In the genomic region with DNA sequence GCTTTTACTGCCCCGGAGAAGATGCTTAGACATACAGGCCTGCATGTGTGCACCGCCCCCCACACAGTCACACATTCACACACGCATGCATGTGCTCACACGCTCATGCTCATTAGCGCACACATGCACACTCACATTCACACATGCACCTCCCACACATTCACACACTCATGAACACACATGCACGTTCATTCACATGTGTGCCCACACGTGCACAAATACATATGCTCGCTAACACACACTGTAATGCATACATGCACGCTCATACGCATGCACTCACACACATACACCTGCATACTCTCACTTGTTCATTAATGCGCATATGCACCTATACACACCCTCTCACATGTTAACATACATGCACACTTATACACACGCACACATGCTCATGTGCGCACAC, we compare ENCODE assay signal across 36 cellular contexts. TPM values are rescaled to one million over a fixed set of nuclear protein-coding genes. Genes with fewer than 3 reads are reported as not detected.
"Had no signal": no experiment of that assay in that cellular context is flagged by ENCODE, and none has a peak within 500 bp of the region (broad histone marks: within the 10 kb centered on the region; RNA-seq: fewer than 3 reads in every experiment).

No MANE protein-coding gene starts in this region.

- H3K9me3 ChIP-seq: Peyer's patch, SK-N-SH had no signal

- ATAC-seq: activated CD4-positive, alpha-beta T cell treated with anti-CD3 and anti-CD28 coated beads for 36 hours; activated CD8-positive, alpha-beta T cell treated with anti-CD3 and anti-CD28 coated beads, Interleukin-2, amount 10 ng/mL, durations not matched to agents 7 days and 5 days; activated naive CD8-positive, alpha-beta T cell treated with anti-CD3 and anti-CD28 coated beads, Interleukin-2, amount 50 U/mL, for 24 hours; activated T-cell treated with anti-CD3 and anti-CD28 coated beads, Interleukin-2, amount 50 U/mL, for 4 hours; K562; PC-3 had no signal

- H3K9me3 Mint-ChIP-seq: activated CD4-positive, alpha-beta T cell treated with anti-CD3 and anti-CD28 coated beads, Interleukin-2, amount 10 ng/mL, durations not matched to agents 7 days and 5 days; activated naive CD8-positive, alpha-beta T cell treated with anti-CD3 and anti-CD28 coated beads, Interleukin-2, amount 50 U/mL, for 24 hours; activated T-cell treated with anti-CD3 and anti-CD28 coated beads, Interleukin-2, amount 50 U/mL, for 4 hours; activated T-helper 1 cell treated with anti-CD3 and anti-CD28 coated beads, Interleukin-12 subunit alpha, Interleukin-12 subunit beta, Interleukin-2, Interleukin-4 antibody, amounts not matched to agents 30 ng/mL and 10 ng/mL and 1 ng/mL, durations not matched to agents 14 hours and 24 hours and 36 hours; central memory CD8-positive, alpha-beta T cell had no signal

- H3K27ac ChIP-seq: brain microvascular endothelial cell, cardiac muscle cell, Peyer's patch, SJSA1 had no signal

- H3K27ac Mint-ChIP-seq: activated CD4-positive, alpha-beta T cell treated with anti-CD3 and anti-CD28 coated beads for 36 hours; activated CD4-positive, alpha-beta T cell treated with anti-CD3 and anti-CD28 coated beads, Interleukin-2, amount 10 ng/mL, durations not matched to agents 7 days and 5 days; activated CD8-positive, alpha-beta T cell treated with anti-CD3 and anti-CD28 coated beads, Interleukin-2, amount 10 ng/mL, durations not matched to agents 7 days and 5 days; activated naive CD4-positive, alpha-beta T cell treated with anti-CD3 and anti-CD28 coated beads, Interleukin-2, amount 10 ng/mL, durations not matched to agents 7 days and 5 days; activated naive CD8-positive, alpha-beta T cell; activated naive CD8-positive, alpha-beta T cell treated with anti-CD3 and anti-CD28 coated beads, Interleukin-2, amount 50 U/mL, for 24 hours; activated T-helper 1 cell treated with anti-CD3 and anti-CD28 coated beads, Interleukin-12 subunit alpha, Interleukin-12 subunit beta, Interleukin-2, Interleukin-4 antibody, amounts not matched to agents 30 ng/mL and 10 ng/mL and 1 ng/mL, durations not matched to agents 14 hours and 24 hours and 36 hours; T-helper 1 cell treated with Interleukin-12 subunit alpha and Interleukin-12 subunit beta and Interleukin-4 antibody, amounts not matched to agents 30 μg/mL and 1 μg/mL, for 36 hours; T-helper 2 cell treated with Interferon-gamma antibody and Interleukin-4, amounts not matched to agents 5 μg/mL and 100 μg/mL, for 36 hours had no signal

- DNase-seq: activated CD4-positive, alpha-beta T cell treated with anti-CD3 and anti-CD28 coated beads for 36 hours; activated CD4-positive, alpha-beta T cell treated with anti-CD3 and anti-CD28 coated beads, Interleukin-2, amount 10 ng/mL, durations not matched to agents 7 days and 5 days; activated CD4-positive, alpha-beta T cell treated with anti-CD3 and anti-CD28 coated beads, Interleukin-2, amount 50 U/mL, for 48 hours; activated CD8-positive, alpha-beta memory T cell treated with anti-CD3 and anti-CD28 coated beads, Interleukin-2, amount 50 U/mL, for 4 hours; activated CD8-positive, alpha-beta T cell treated with anti-CD3 and anti-CD28 coated beads, Interleukin-2, amount 10 ng/mL, durations not matched to agents 7 days and 5 days; activated gamma-delta T cell treated with Interleukin-2 at 50 U/mL for 16 hours; activated naive CD4-positive, alpha-beta T cell treated with anti-CD3 and anti-CD28 coated beads, Interleukin-2, amount 10 ng/mL, durations not matched to agents 7 days and 5 days; activated naive CD8-positive, alpha-beta T cell treated with anti-CD3 and anti-CD28 coated beads, Interleukin-2, amount 50 U/mL, for 24 hours; activated T-cell treated with anti-CD3 and anti-CD28 coated beads for 4 hours; activated T-cell treated with anti-CD3 and anti-CD28 coated beads, Interleukin-2, amount 50 U/mL, for 4 hours; anterior cingulate cortex; brain microvascular endothelial cell; NCI-H1092 treated with DMSO at 0.1 percent for 48 hours; NCI-H1417; NCI-H146; NCI-H187; NCI-H2029 treated with DMSO at 0.1 percent for 48 hours; NCI-H226; NCI-H446 treated with DMSO at 0.1 percent for 48 hours; NCI-H524; NK-92 treated with Interleukin-12 subunit alpha and Interleukin-12 subunit beta, amount 100 ng/mL, for 24 hours; PC-3; Peyer's patch; RPMI8226; SHP77 treated with DMSO at 0.1 percent for 48 hours; SK-N-SH had no signal

- FAIRE-seq: K562, TTC549 had no signal

- H3K4me1 ChIP-seq: Peyer's patch, SJSA1 had no signal

- H3K36me3 Mint-ChIP-seq: activated naive CD4-positive, alpha-beta T cell treated with anti-CD3 and anti-CD28 coated beads, Interleukin-2, amount 10 ng/mL, durations not matched to agents 7 days and 5 days; activated naive CD8-positive, alpha-beta T cell had no signal

- H3K27me3 ChIP-seq: brain microvascular endothelial cell, Peyer's patch, SJSA1 had no signal

- H3K36me3 ChIP-seq: brain microvascular endothelial cell, cardiac muscle cell, Peyer's patch, SJSA1 had no signal

- H3K4me3 Mint-ChIP-seq: activated CD4-positive, alpha-beta T cell treated with anti-CD3 and anti-CD28 coated beads for 36 hours; activated CD4-positive, alpha-beta T cell treated with anti-CD3 and anti-CD28 coated beads, Interleukin-2, amount 10 ng/mL, durations not matched to agents 7 days and 5 days; activated CD8-positive, alpha-beta T cell treated with anti-CD3 and anti-CD28 coated beads, Interleukin-2, amount 10 ng/mL, durations not matched to agents 7 days and 5 days; activated naive CD4-positive, alpha-beta T cell treated with anti-CD3 and anti-CD28 coated beads, Interleukin-2, amount 10 ng/mL, durations not matched to agents 7 days and 5 days; activated naive CD8-positive, alpha-beta T cell; activated naive CD8-positive, alpha-beta T cell treated with anti-CD3 and anti-CD28 coated beads, Interleukin-2, amount 50 U/mL, for 24 hours; activated T-cell treated with anti-CD3 and anti-CD28 coated beads, Interleukin-2, amount 50 U/mL, for 4 hours; activated T-helper 1 cell treated with anti-CD3 and anti-CD28 coated beads, Interleukin-12 subunit alpha, Interleukin-12 subunit beta, Interleukin-2, Interleukin-4 antibody, amounts not matched to agents 30 ng/mL and 10 ng/mL and 1 ng/mL, durations not matched to agents 14 hours and 24 hours and 36 hours; central memory CD8-positive, alpha-beta T cell; T-helper 1 cell treated with Interleukin-12 subunit alpha and Interleukin-12 subunit beta and Interleukin-4 antibody, amounts not matched to agents 30 μg/mL and 1 μg/mL, for 36 hours; T-helper 2 cell treated with Interferon-gamma antibody and Interleukin-4, amounts not matched to agents 5 μg/mL and 100 μg/mL, for 36 hours had no signal

- H3K27me3 Mint-ChIP-seq: activated CD4-positive, alpha-beta T cell treated with anti-CD3 and anti-CD28 coated beads, Interleukin-2, amount 10 ng/mL, durations not matched to agents 7 days and 5 days; activated naive CD4-positive, alpha-beta T cell treated with anti-CD3 and anti-CD28 coated beads, Interleukin-2, amount 10 ng/mL, durations not matched to agents 7 days and 5 days; activated naive CD8-positive, alpha-beta T cell; central memory CD8-positive, alpha-beta T cell had no signal

- H3K9ac ChIP-seq: SK-N-SH had no signal

- H3K4me1 Mint-ChIP-seq: activated CD4-positive, alpha-beta T cell treated with anti-CD3 and anti-CD28 coated beads for 36 hours; activated CD4-positive, alpha-beta T cell treated with anti-CD3 and anti-CD28 coated beads, Interleukin-2, amount 10 ng/mL, durations not matched to agents 7 days and 5 days; activated naive CD4-positive, alpha-beta T cell treated with anti-CD3 and anti-CD28 coated beads, Interleukin-2, amount 10 ng/mL, durations not matched to agents 7 days and 5 days; activated naive CD8-positive, alpha-beta T cell treated with anti-CD3 and anti-CD28 coated beads, Interleukin-2, amount 50 U/mL, for 24 hours; central memory CD8-positive, alpha-beta T cell had no signal

- H3K4me3 ChIP-seq: cardiac muscle cell, K562, Peyer's patch, SJSA1 had no signal

- H3K4me2 ChIP-seq: SK-N-SH had no signal

RNA-seq across cellular contexts. Expression of a gene that starts 21.9 kb away (rescaled TPM):
- total RNA-seq: activated CD4-positive, alpha-beta T cell treated with anti-CD3 and anti-CD28 coated beads for 36 hours; activated CD4-positive, alpha-beta T cell treated with anti-CD3 and anti-CD28 coated beads, Interleukin-2, amount 10 ng/mL, durations not matched to agents 7 days and 5 days; activated CD8-positive, alpha-beta T cell treated with anti-CD3 and anti-CD28 coated beads, Interleukin-2, amount 10 ng/mL, durations not matched to agents 7 days and 5 days; activated T-cell treated with anti-CD3 and anti-CD28 coated beads, Interleukin-2, amount 50 U/mL, for 4 hours; activated T-helper 1 cell treated with anti-CD3 and anti-CD28 coated beads, Interleukin-12 subunit alpha, Interleukin-12 subunit beta, Interleukin-2, Interleukin-4 antibody, amounts not matched to agents 30 ng/mL and 10 ng/mL and 1 ng/mL, durations not matched to agents 14 hours and 24 hours and 36 hours; K562; M059J; PC-3; SJSA1 had no signal
- polyA plus RNA-seq: K562, SK-N-SH had no signal
